Comparison of ENCODE assay signal across 19 cellular contexts in the genomic region with DNA sequence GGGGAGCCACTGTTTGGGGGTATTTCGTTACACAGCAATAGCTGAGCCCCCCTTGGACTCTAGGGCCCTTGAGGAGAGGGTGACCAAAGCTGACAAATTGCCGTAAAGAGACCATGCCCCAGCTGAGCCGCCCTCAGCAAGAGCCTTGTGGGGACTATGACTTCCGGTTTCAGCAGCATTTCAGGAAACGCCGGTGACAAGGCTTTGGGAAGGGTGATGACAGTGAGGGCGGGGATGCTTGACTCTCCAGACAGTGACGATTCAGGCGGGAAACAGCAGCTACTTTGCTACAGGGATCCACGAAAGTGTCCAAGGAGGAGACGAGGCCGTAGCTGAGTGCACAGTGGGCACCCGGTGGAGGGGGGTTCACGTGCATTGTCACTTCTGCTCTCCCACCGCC.
DNase-seq lines count a peak whose midpoint lies in the region; ATAC-seq and FAIRE-seq lines count a peak whose summit lies in the region.
"Had no signal": no experiment of that assay in that cellular context is flagged by ENCODE, and none has a peak within 500 bp of the region (broad histone marks: within the 10 kb centered on the region; RNA-seq: fewer than 3 reads in every experiment).

No MANE protein-coding gene starts in this region.

- no peak overlapping the region for H2BK5ac ChIP-seq in neuronal stem cell (ENCODE audit: low read length)

- no peak overlapping the region for H3K4ac ChIP-seq in neuronal stem cell (ENCODE audit: low read length)

- H2BK12ac ChIP-seq in neuronal stem cell (ENCODE audit: low read length), result no peak overlapping the region

- DNase-seq in SIG-M5 treated with dmso at 0.1 percent for 504 hours (lab: John Stamatoyannopoulos, UW; ENCODE audit: unreplicated experiment), result peak; percentile 8
- DNase-seq in SIG-M5 (lab: John Stamatoyannopoulos, UW), result no peak
- DNase-seq in CMK (ENCODE audit: low read depth), result peak; percentile 8
- DNase-seq in NOMO-1 (lab: John Stamatoyannopoulos, UW; ENCODE audit: unreplicated experiment in 2 of 2), result peak; percentile 10 to 22
- no peak for DNase-seq in neuronal stem cell (ENCODE audit: low spot score)
- no peak for DNase-seq in GM19239 (ENCODE audit: insufficient read length, low spot score)
- no peak for DNase-seq in GM03348 (ENCODE audit: low spot score)
- DNase-seq: C1 segment of cervical spinal cord, Caco-2, DMS53, NCI-H1417, NCI-H2029 treated with DMSO at 0.1 percent for 48 hours, NCI-H524, T-cell had no signal

- peaks cover 0 to 25% of the 10 kb centered on the region in 2 donors for H3K4me1 ChIP-seq in neuronal stem cell (ENCODE audit: control insufficient read depth in 2 of 2, insufficient read depth in 1 of 2, low read depth in 1 of 2, low read length in 2 of 2)
- H3K4me1 ChIP-seq: Caco-2, HAP-1 had no signal

- no peak overlapping the region for H2BK120ac ChIP-seq in neuronal stem cell (ENCODE audit: low read depth, low read length)

- peaks cover 0 to 5% of the 10 kb centered on the region in 2 donors for H3K9me3 ChIP-seq in neuronal stem cell (replicated peaks in 1 of 2; ENCODE audit: control insufficient read depth in 2 of 2, insufficient read depth in 1 of 2, low read depth in 1 of 2, low read length in 2 of 2)
- H3K9me3 ChIP-seq: HAP-1 had no signal

- H3K9ac ChIP-seq in neuronal stem cell (ENCODE audit: low read depth, low read length, poor library complexity), result no peak overlapping the region

- H3K27ac ChIP-seq in neuronal stem cell (replicated peaks; ENCODE audit: low read length), result no peak overlapping the region
- H3K27ac ChIP-seq: 22Rv1, RWPE1, SK-N-MC had no signal

- no peak overlapping the region for H2BK15ac ChIP-seq in neuronal stem cell (ENCODE audit: low read length)

- WGBS in neuronal stem cell (ENCODE audit: extremely low coverage in 2 of 2, insufficient read length in 2 of 2, insufficient replicate concordance in 1 of 2), 2 donors, result no CpG with 5 or more reads among the region's 15 CpGs

- FAIRE-seq in GM19239 (lab: Jason Lieb, UNC), result no peak

- H3K36me3 ChIP-seq in neuronal stem cell (replicated peaks in 1 of 2; ENCODE audit: control insufficient read depth in 2 of 2, insufficient read depth in 2 of 2, low read length in 2 of 2), result no peaks in the 10 kb centered on the region
- H3K36me3 ChIP-seq: HAP-1 had no signal

- H4K8ac ChIP-seq in neuronal stem cell (ENCODE audit: low read depth, low read length), result no peak overlapping the region

- H3K23ac ChIP-seq in neuronal stem cell (ENCODE audit: low read depth, low read length, poor library complexity), result peak overlapping the region; percentile 74

- H3K79me1 ChIP-seq in neuronal stem cell (ENCODE audit: low read depth, low read length), result no peaks in the 10 kb centered on the region

- no peak overlapping the region for H2AFZ ChIP-seq in neuronal stem cell (ENCODE audit: low read length)

- no peak for ATAC-seq in HG03095 (IDR thresholded peaks at IDR 0.05; ENCODE audit: unreplicated experiment)
- ATAC-seq: T-cell had no signal

- H3K14ac ChIP-seq in neuronal stem cell (ENCODE audit: low read length), result peak overlapping the region; percentile 40

- H3K4me3 ChIP-seq in neuronal stem cell (ENCODE audit: low read length in 2 of 2), result no peak overlapping the region
- H3K4me3 ChIP-seq: HAP-1, SK-N-MC had no signal

- no peak overlapping the region for H4K91ac ChIP-seq in neuronal stem cell (ENCODE audit: low read depth, low read length, poor library complexity)

- no peak overlapping the region for H3K4me2 ChIP-seq in neuronal stem cell (ENCODE audit: insufficient read depth, low read length, poor library complexity, severe bottlenecking)

- peak overlapping the region; percentile 42 for H2AK5ac ChIP-seq in neuronal stem cell (ENCODE audit: low read depth, low read length)

- no peaks in the 10 kb centered on the region for H3K27me3 ChIP-seq in neuronal stem cell (ENCODE audit: control insufficient read depth in 3 of 3, insufficient read depth in 3 of 3, low read depth in 1 of 3, low read length in 3 of 3)

- H3K18ac ChIP-seq in neuronal stem cell (ENCODE audit: low read length), result peak overlapping the region; percentile 79

Comparison
In these comparisons a context has a peak if more than half of its experiments do, and no peak if none do; other contexts are left out.
1. DNase-seq: peak in SIG-M5 treated with dmso at 0.1 percent for 504 hours (single experiment), CMK (single experiment) and NOMO-1 (2 of 2); none in SIG-M5 (single experiment), neuronal stem cell (single experiment), GM19239 (single experiment) and GM03348 (single experiment).